1 cellular context compared by ENCODE assay signal in the genomic region with DNA sequence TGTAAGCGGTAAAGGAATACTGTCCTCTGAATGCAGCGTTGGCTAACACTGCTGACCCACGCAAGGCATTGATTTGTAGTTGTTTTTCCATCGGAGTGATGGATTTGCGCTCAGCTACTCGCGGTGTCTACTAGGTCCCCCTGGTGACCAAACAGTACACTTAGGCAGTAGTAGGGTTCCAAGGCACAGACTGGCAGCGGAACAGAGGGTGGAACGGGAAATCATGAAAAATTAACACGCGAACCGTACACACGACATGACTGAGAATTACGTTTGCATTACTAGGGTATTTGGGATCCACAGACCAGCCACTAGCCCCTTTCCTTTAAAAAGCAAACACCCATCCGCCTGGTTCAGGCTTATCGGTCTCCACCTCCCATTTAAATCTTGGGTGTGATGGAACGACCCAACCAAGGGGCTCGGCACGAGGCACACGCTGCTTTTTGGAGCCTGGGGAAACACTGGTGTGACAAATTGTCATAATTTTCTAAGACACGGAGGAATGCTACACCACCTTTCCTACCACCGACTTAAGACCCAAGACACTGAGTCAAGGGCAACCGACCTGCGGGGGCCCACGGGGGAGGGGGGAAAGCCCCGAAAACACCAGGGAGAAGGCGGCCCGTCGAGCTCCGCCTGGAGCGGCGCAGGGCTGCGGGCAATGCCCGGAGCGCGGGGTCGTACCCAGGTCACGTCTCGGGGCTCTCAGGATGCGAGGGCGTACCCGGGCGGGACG.
TF ChIP-seq lines count a peak whose summit lies in the region.

No MANE protein-coding gene starts in this region.

TF ChIP-seq in HCT116, 20 proteins besides CTCF, POLR2A, EP300 and RAD21 (continued from another document):
- TF ChIP-seq, protein P1, sequence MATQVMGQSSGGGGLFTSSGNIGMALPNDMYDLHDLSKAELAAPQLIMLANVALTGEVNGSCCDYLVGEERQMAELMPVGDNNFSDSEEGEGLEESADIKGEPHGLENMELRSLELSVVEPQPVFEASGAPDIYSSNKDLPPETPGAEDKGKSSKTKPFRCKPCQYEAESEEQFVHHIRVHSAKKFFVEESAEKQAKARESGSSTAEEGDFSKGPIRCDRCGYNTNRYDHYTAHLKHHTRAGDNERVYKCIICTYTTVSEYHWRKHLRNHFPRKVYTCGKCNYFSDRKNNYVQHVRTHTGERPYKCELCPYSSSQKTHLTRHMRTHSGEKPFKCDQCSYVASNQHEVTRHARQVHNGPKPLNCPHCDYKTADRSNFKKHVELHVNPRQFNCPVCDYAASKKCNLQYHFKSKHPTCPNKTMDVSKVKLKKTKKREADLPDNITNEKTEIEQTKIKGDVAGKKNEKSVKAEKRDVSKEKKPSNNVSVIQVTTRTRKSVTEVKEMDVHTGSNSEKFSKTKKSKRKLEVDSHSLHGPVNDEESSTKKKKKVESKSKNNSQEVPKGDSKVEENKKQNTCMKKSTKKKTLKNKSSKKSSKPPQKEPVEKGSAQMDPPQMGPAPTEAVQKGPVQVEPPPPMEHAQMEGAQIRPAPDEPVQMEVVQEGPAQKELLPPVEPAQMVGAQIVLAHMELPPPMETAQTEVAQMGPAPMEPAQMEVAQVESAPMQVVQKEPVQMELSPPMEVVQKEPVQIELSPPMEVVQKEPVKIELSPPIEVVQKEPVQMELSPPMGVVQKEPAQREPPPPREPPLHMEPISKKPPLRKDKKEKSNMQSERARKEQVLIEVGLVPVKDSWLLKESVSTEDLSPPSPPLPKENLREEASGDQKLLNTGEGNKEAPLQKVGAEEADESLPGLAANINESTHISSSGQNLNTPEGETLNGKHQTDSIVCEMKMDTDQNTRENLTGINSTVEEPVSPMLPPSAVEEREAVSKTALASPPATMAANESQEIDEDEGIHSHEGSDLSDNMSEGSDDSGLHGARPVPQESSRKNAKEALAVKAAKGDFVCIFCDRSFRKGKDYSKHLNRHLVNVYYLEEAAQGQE (IDR thresholded peaks at IDR 0.05; ENCODE audit: low read depth), result no peak
- TF ChIP-seq EZH2phosphoT487 (IDR thresholded peaks at IDR 0.05; ENCODE audit: borderline replicate concordance) (no peak), SP1 (IDR thresholded peaks at IDR 0.05; ENCODE audit: low read depth) (no peak), CBX3 (IDR thresholded peaks at IDR 0.05; ENCODE audit: low read depth) (peak; percentile 67; the same call in 1 of the 2 replicates), POLR2AphosphoS5 (IDR thresholded peaks at IDR 0.05; ENCODE audit: low read depth, low read length) (no peak)
